ENCODE assay signal across 7 cellular contexts in the genomic region with DNA sequence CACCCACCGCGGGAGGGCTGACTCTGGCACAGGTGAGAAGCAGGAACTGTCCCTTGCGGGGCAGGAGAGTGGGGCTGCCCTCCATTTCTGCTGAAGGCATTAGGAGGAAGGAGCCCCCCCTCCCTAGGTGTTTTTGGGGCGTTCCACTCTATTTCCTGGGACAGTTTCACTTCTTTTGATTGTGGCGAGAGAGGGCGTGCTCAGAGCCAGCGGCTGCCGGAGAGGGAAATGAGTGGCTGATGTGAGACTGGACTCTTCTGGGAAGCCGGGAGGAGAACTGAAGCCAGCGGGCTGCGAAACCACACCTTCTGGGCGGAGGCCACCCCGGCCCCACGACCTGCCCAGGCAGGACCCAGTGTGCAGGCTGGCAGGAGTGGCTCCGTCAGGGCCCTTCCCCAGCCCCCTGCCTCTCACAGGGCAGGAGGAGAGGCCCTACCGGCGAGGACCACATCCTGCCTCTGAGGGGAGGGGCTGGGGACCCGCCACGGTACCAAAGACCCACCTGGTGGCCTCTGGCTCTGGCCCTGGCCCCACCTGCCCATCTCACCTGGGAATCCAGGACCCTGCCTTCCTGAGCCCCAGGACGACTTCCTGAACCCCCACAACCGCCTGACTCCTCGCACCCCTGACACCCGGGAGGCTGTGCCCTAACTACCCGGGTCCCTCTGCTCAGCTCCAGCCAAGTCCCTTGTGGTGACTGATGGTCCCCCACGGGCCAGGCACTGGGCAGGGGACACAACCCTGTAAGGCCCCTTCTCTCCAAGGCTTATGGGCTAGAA. TPM values are rescaled to one million over a fixed set of nuclear protein-coding genes. Genes with fewer than 3 reads are reported as not detected.
DNase-seq lines count a peak whose midpoint lies in the region; ATAC-seq and TF ChIP-seq lines count a peak whose summit lies in the region.

No MANE protein-coding gene starts in this region.

- no peak overlapping the region for H3K4me3 ChIP-seq in PC-3 (ENCODE audit: low read length)

- H3K27ac Mint-ChIP-seq in T-cell = peak overlapping the region; percentile 95 to 96
- H3K27ac Mint-ChIP-seq in activated naive CD8-positive, alpha-beta T cell treated with anti-CD3 and anti-CD28 coated beads, Interleukin-2, amount 50 U/mL, for 24 hours = peak overlapping the region; percentile 94

- no peak for TF ChIP-seq CTCF in PC-3 (conservative IDR thresholded peaks at IDR 0.05; ENCODE audit: low read depth, low read length)

- no peaks in the 10 kb centered on the region for H3F3A ChIP-seq in PC-3 (ENCODE audit: low read length, unreplicated experiment)

- H3K4me2 ChIP-seq in PC-3 (ENCODE audit: low read length) = no peak overlapping the region

- H3K79me2 ChIP-seq in PC-3 (ENCODE audit: low read length) = peaks cover 53% of the 10 kb centered on the region

- peaks cover 5% of the 10 kb centered on the region for H3K36me3 Mint-ChIP-seq in T-cell
- H3K36me3 Mint-ChIP-seq in activated naive CD8-positive, alpha-beta T cell treated with anti-CD3 and anti-CD28 coated beads, Interleukin-2, amount 50 U/mL, for 24 hours (ENCODE audit: low read depth) = no peaks in the 10 kb centered on the region

- peak; percentile 64 for ATAC-seq in GM19043 (IDR thresholded peaks at IDR 0.05; ENCODE audit: low read depth, unreplicated experiment)
- ATAC-seq in HG03103 (IDR thresholded peaks at IDR 0.05; ENCODE audit: low read depth, unreplicated experiment) = peak; percentile 43
- peak; percentile 72 to 76 (median 75) for ATAC-seq in T-cell (replicated peaks in 1 of 4)
- peak; percentile 67 for ATAC-seq in activated naive CD8-positive, alpha-beta T cell treated with anti-CD3 and anti-CD28 coated beads, Interleukin-2, amount 50 U/mL, for 24 hours
- ATAC-seq in left colon = peak; percentile 85
- no peak for ATAC-seq in PC-3

- peaks cover 40 to 55% (median 43%) of the 10 kb centered on the region in 3 donors for H3K4me1 Mint-ChIP-seq in T-cell
- H3K4me1 Mint-ChIP-seq in activated naive CD8-positive, alpha-beta T cell treated with anti-CD3 and anti-CD28 coated beads, Interleukin-2, amount 50 U/mL, for 24 hours = peaks cover 47% of the 10 kb centered on the region

- no peak overlapping the region for H3K9ac ChIP-seq in PC-3 (ENCODE audit: low read length)

- H3K9me3 ChIP-seq in PC-3 (ENCODE audit: low read length) = no peaks in the 10 kb centered on the region

- H2AFZ ChIP-seq in PC-3 (ENCODE audit: low read length) = no peak overlapping the region

- H3K27me3 ChIP-seq in PC-3 (ENCODE audit: low read length) = no peaks in the 10 kb centered on the region

- no peaks in the 10 kb centered on the region for H3K36me3 ChIP-seq in PC-3 (ENCODE audit: low read depth, low read length)

- no peaks in the 10 kb centered on the region for H3K9me2 ChIP-seq in PC-3 (replicated peaks; ENCODE audit: low read length)

- no peaks in the 10 kb centered on the region for H4K20me1 ChIP-seq in PC-3 (ENCODE audit: low read length)

- no peak overlapping the region for H3K27ac ChIP-seq in PC-3 (ENCODE audit: low read length)

- peak; percentile 49 to 77 (median 64) for DNase-seq in T-cell
- DNase-seq in activated naive CD8-positive, alpha-beta T cell treated with anti-CD3 and anti-CD28 coated beads, Interleukin-2, amount 50 U/mL, for 24 hours = peak; percentile 75
- DNase-seq in left colon = peak; percentile 76 to 86
- DNase-seq in stimulated activated CD4-positive, alpha-beta T cell treated with anti-CD3 and anti-CD28 coated beads, Interleukin-4, amount 100 ng/mL, for 4 hours = peak; percentile 46 to 62
- DNase-seq in PC-3 = no peak

- H3K4me3 Mint-ChIP-seq in T-cell = peak overlapping the region; percentile 83 to 88 (median 88)
- peak overlapping the region; percentile 73 for H3K4me3 Mint-ChIP-seq in activated naive CD8-positive, alpha-beta T cell treated with anti-CD3 and anti-CD28 coated beads, Interleukin-2, amount 50 U/mL, for 24 hours

- CTCF ChIA-PET in T-cell (lab: Charles Lee) = interaction anchor here (0.7 to 1.4 kb wide), 5 partner anchors 26 to 758 kb away, joined by 3 to 8 read pairs (median 3); a partner anchor contains a TSS
- CTCF ChIA-PET in PC-3 (lab: Charles Lee) = no interaction called here

- intact Hi-C loops in left colon (cut with DNase I, micrococcal nuclease) = no loop called here
- intact Hi-C loops in PC-3 (cut with micrococcal nuclease) = no loop called here

- no peaks in the 10 kb centered on the region for H3K9me3 Mint-ChIP-seq in T-cell
- H3K9me3 Mint-ChIP-seq in activated naive CD8-positive, alpha-beta T cell treated with anti-CD3 and anti-CD28 coated beads, Interleukin-2, amount 50 U/mL, for 24 hours = no peaks in the 10 kb centered on the region

- peaks cover 12% of the 10 kb centered on the region for H3K4me1 ChIP-seq in PC-3 (ENCODE audit: insufficient read depth, low read length)

- no peaks in the 10 kb centered on the region for H3K27me3 Mint-ChIP-seq in T-cell
- H3K27me3 Mint-ChIP-seq in activated naive CD8-positive, alpha-beta T cell treated with anti-CD3 and anti-CD28 coated beads, Interleukin-2, amount 50 U/mL, for 24 hours = no peaks in the 10 kb centered on the region

- BruUV-seq in PC-3 (replicated peaks; lab: Mats Ljungman, UMichigan) = no TSS peak

- POLR2A ChIA-PET in T-cell (lab: Charles Lee) (no interaction called here), PC-3 (lab: Charles Lee; ENCODE audit: unreplicated experiment) (interaction anchor here (0.7 kb wide), 1 partner anchor 102 kb away, joined by 4 read pairs; no protein-coding TSS in a partner anchor)

RNA-seq across cellular contexts. Expression of a gene that starts 25.9 kb away (rescaled TPM):
- total RNA-seq in T-cell (10 to 100 TPM; 10.7 to 27.3 (median 22.6) TPM), left colon (10 to 100 TPM; 77.3 to 84.6 TPM), PC-3 (2014; rRNA removed) (5.6 and 10.9 TPM in 2 replicates)

RNA-seq across cellular contexts. Expression of a gene that starts 30.7 kb away (rescaled TPM):
- total RNA-seq in T-cell = 1 to 10 TPM; 2.3 to 3.7 (median 2.9) TPM
- 100 to 1,000 TPM; 222 to 249 TPM for total RNA-seq in left colon
- 71.1 and 72.6 TPM in 2 replicates for total RNA-seq in PC-3 (2014; rRNA removed)

RNA-seq across cellular contexts. Expression of a gene that starts 31.0 kb away (rescaled TPM):
- total RNA-seq in T-cell (10 to 100 TPM; 38.8 to 51.5 (median 45.7) TPM), left colon (10 to 100 TPM; 42.3 to 44.4 TPM), PC-3 (2014; rRNA removed) (59.8 and 71.1 TPM in 2 replicates)

RNA-seq across cellular contexts. Expression of a gene that starts 33.1 kb away (rescaled TPM):
- 10 to 100 TPM; 14.4 to 27.3 (median 16.5) TPM for total RNA-seq in T-cell
- total RNA-seq in left colon = 10 to 100 TPM in 1 of 2 donors, 1 to 10 TPM in 1; 10.0 to 15.5 TPM
- total RNA-seq in PC-3 (2014; rRNA removed) = 48.9 and 59.8 TPM in 2 replicates

Comparison
In these comparisons a context has a peak if more than half of its experiments do, and no peak if none do; other contexts are left out.
1. RNA of a gene that starts 30.7 kb away (total RNA-seq): 222 to 249 TPM in left colon and 71.1 to 72.6 TPM in PC-3; 2.3 to 3.7 TPM in T-cell; every median in the first group is over 10 times any median in the second.